In the genomic region with DNA sequence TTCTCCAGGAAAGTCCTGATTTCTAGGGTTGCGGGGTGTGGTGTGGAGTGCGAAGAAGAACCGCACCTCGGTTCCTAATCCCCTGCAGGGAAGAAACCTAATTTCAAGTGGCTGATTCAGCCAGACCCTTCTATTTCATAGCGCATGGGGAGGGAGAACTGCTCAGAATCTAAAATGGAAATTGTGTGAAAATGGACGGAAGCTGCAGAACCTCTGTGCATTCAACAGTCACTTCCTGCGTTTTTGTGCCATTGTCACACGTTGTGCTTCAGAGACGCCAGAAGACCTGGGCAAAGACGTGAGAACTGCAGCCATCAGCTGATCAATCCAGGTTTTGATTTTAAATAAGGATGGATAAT, we compare ENCODE assay signal across 8 cellular contexts. TPM values are rescaled to one million over a fixed set of nuclear protein-coding genes. Genes with fewer than 3 reads are reported as not detected.
DNase-seq lines count a peak whose midpoint lies in the region; ATAC-seq and TF ChIP-seq lines count a peak whose summit lies in the region.

No MANE protein-coding gene starts in this region.

- H3K9ac ChIP-seq in SK-N-MC (ENCODE audit: insufficient read length) = no peak overlapping the region

- H3K27ac Mint-ChIP-seq in neural crest cell (ENCODE audit: unreplicated experiment) = no peak overlapping the region

- peak; percentile 58 for DNase-seq in GM10266 (ENCODE audit: extremely low spot score)
- no peak for DNase-seq in SK-N-MC (ENCODE audit: low read depth, low spot score)
- DNase-seq in dermis blood vessel endothelial cell = peak; percentile 24
- DNase-seq in neural crest cell (ENCODE audit: low read depth, low spot score) = no peak
- no peak for DNase-seq in SW 1271 (lab: John Stamatoyannopoulos, UW)
- DNase-seq in SK-N-DZ (ENCODE audit: low spot score) = no peak

- H3K4me3 Mint-ChIP-seq in neural crest cell = peak overlapping the region; percentile 81

- H3K4me3 ChIP-seq in SK-N-MC = peak overlapping the region; percentile 64

- ATAC-seq in GM21825 (IDR thresholded peaks at IDR 0.05; ENCODE audit: unreplicated experiment) (peak; percentile 33), HG03095 (IDR thresholded peaks at IDR 0.05; ENCODE audit: unreplicated experiment) (no peak)

- no peaks in the 10 kb centered on the region for H3K9me3 Mint-ChIP-seq in neural crest cell

- no peaks in the 10 kb centered on the region for H3K36me3 Mint-ChIP-seq in neural crest cell (ENCODE audit: low read depth)

- peaks cover 96% of the 10 kb centered on the region for H3K27me3 Mint-ChIP-seq in neural crest cell (ENCODE audit: low read depth)

- H3K4me1 Mint-ChIP-seq in neural crest cell = peaks cover 14% of the 10 kb centered on the region

- no peaks in the 10 kb centered on the region for H3K36me3 ChIP-seq in SK-N-MC (ENCODE audit: insufficient read depth, low read length)

- H3K27ac ChIP-seq in SK-N-MC = no peak overlapping the region

- no peaks in the 10 kb centered on the region for H3K9me3 ChIP-seq in SK-N-MC (ENCODE audit: low read depth, low read length)

- TF ChIP-seq CTCF in GM10266 (IDR thresholded peaks at IDR 0.05; ENCODE audit: control insufficient read depth, insufficient read depth, low read depth, missing control alignments) = no peak
- TF ChIP-seq CTCF in neural crest cell (conservative IDR thresholded peaks at IDR 0.05) = no peak

RNA-seq across cellular contexts. Expression of gene SIDT1, which starts 1.2 kb away (rescaled TPM):
- total RNA-seq in dermis blood vessel endothelial cell = 0.09 TPM in 1 of 2 replicates, not detected in the other
- 0.23 and 0.41 TPM in 2 replicates for total RNA-seq in neural crest cell
- polyA plus RNA-seq in SK-N-DZ (2014; cell fraction: cytosol; rRNA removed) = not detected in 2 replicates
- polyA plus RNA-seq in SK-N-DZ (2014; cell fraction: nucleus; rRNA removed) = not detected in 2 replicates

RNA-seq across cellular contexts. Expression of gene SPICE1, which starts 18.6 kb away (rescaled TPM):
- 6.6 and 8.5 TPM in 2 replicates for total RNA-seq in dermis blood vessel endothelial cell
- 20.6 and 24.3 TPM in 2 replicates for total RNA-seq in neural crest cell
- 5.4 and 8.9 TPM in 2 replicates for polyA plus RNA-seq in SK-N-DZ (2014; cell fraction: cytosol; rRNA removed)
- polyA plus RNA-seq in SK-N-DZ (2014; cell fraction: nucleus; rRNA removed) = 11.4 and 12.4 TPM in 2 replicates

Comparison
In these comparisons a context has a peak if more than half of its experiments do, and no peak if none do; other contexts are left out.
1. DNase-seq: peak in GM10266 (single experiment) and dermis blood vessel endothelial cell (single experiment); none in SK-N-MC (single experiment), neural crest cell (single experiment), SW 1271 (0 of 2) and SK-N-DZ (single experiment).